ENCODE assay signal across 8 cellular contexts in genomic region chr1:183881387-183882084, GRCh38.
DNase-seq lines count a peak whose midpoint lies in the region; ATAC-seq and TF ChIP-seq lines count a peak whose summit lies in the region.

No MANE protein-coding gene starts in this region.

- no peak for ATAC-seq in GM18517 (IDR thresholded peaks at IDR 0.05; ENCODE audit: unreplicated experiment)
- ATAC-seq in GM19397 (IDR thresholded peaks at IDR 0.05; ENCODE audit: unreplicated experiment) = no peak

- H3K4me3 Mint-ChIP-seq in type B pancreatic cell (peak overlapping the region; percentile 71), glutamatergic neuron (ENCODE audit: unreplicated experiment) (no peak overlapping the region)

- H3K27ac Mint-ChIP-seq in type B pancreatic cell = peak overlapping the region; percentile 96
- no peak overlapping the region for H3K27ac Mint-ChIP-seq in glutamatergic neuron (ENCODE audit: unreplicated experiment)

- H3K36me3 Mint-ChIP-seq in type B pancreatic cell (peaks cover 40% of the 10 kb centered on the region), glutamatergic neuron (ENCODE audit: unreplicated experiment) (no peaks in the 10 kb centered on the region)

- H3K27ac ChIP-seq in HUES6 (ENCODE audit: low read depth, low read length) (no peak overlapping the region), breast epithelium (peak overlapping the region; percentile 73 to 80)

- DNase-seq in breast epithelium (ENCODE audit: low spot score in 2 of 2) = peak; percentile 59 to 69
- peak; percentile 88 for DNase-seq in kidney glomerular epithelial cell (lab: John Stamatoyannopoulos, UW)
- peak; percentile 75 for DNase-seq in type B pancreatic cell (ENCODE audit: extremely low spot score, unreplicated experiment)
- DNase-seq in glutamatergic neuron = no peak
- DNase-seq in T-helper 9 cell = no peak

- H3K36me3 ChIP-seq in HUES6 (ENCODE audit: control insufficient read depth, insufficient read depth, low read length) (no peaks in the 10 kb centered on the region), breast epithelium (no peaks in the 10 kb centered on the region)

- peak overlapping the region; percentile 13 for H3K9ac ChIP-seq in HUES6 (ENCODE audit: low read length)

- TF ChIP-seq POLR2A in breast epithelium (IDR thresholded peaks at IDR 0.05) = no peak

- TF ChIP-seq CTCF in breast epithelium (IDR thresholded peaks at IDR 0.05) (no peak), type B pancreatic cell (conservative IDR thresholded peaks at IDR 0.05) (no peak), glutamatergic neuron (IDR thresholded peaks at IDR 0.05; ENCODE audit: partially characterized antibody, unreplicated experiment) (no peak)

- H3K4me1 ChIP-seq in HUES6 (ENCODE audit: control insufficient read depth, insufficient read depth, low read length) = peaks cover 24% of the 10 kb centered on the region
- H3K4me1 ChIP-seq in breast epithelium = peaks cover 5 to 17% of the 10 kb centered on the region in 2 donors

- H3K9me3 Mint-ChIP-seq in type B pancreatic cell (peaks cover 5% of the 10 kb centered on the region), glutamatergic neuron (ENCODE audit: unreplicated experiment) (no peaks in the 10 kb centered on the region)

- intact Hi-C loops in breast epithelium (cut with DNase I; ENCODE audit: low total_unique reads) = no loop called here

- H3K27me3 Mint-ChIP-seq in type B pancreatic cell (no peaks in the 10 kb centered on the region), glutamatergic neuron (ENCODE audit: unreplicated experiment) (peaks cover 2% of the 10 kb centered on the region)

- peaks cover 56% of the 10 kb centered on the region for H3K4me1 Mint-ChIP-seq in type B pancreatic cell (ENCODE audit: unreplicated experiment)
- no peaks in the 10 kb centered on the region for H3K4me1 Mint-ChIP-seq in glutamatergic neuron (ENCODE audit: low read depth, unreplicated experiment)

- H3K27me3 ChIP-seq in HUES6 (ENCODE audit: control insufficient read depth, insufficient read depth, low read length) (no peaks in the 10 kb centered on the region), breast epithelium (no peaks in the 10 kb centered on the region)

- H3K9me3 ChIP-seq in HUES6 (ENCODE audit: control insufficient read depth, insufficient read depth, low read depth, low read length) = no peaks in the 10 kb centered on the region
- H3K9me3 ChIP-seq in breast epithelium = no peaks in the 10 kb centered on the region

- H3K4me3 ChIP-seq in HUES6 (ENCODE audit: low read depth, low read length) = no peak overlapping the region
- no peak overlapping the region for H3K4me3 ChIP-seq in breast epithelium

Comparison
In these comparisons a context has a peak if more than half of its experiments do, and no peak if none do; other contexts are left out.
1. DNase-seq: peak in breast epithelium (2 of 2), kidney glomerular epithelial cell (single experiment) and type B pancreatic cell (single experiment); none in glutamatergic neuron (single experiment) and T-helper 9 cell (single experiment).